Comparison of ENCODE assay signal across 2 cellular contexts in the genomic region with DNA sequence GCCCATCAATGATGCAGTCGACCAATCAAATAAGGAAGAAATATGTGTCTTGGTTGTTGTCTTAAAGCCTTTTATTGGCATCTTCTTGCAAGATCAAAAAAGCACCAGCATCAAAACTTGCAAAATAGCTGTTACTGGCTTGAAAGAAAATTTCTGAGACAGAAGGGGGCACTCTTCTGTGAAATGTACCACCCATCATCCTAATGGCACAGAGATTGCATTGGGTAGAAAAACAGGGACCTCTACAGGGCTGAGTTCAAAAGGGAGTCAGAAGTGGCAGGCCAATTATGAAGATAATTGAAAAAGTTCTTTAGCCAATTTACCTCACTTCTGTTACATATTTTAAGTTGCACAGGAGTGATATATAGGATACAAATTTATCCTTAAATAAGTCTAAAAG.
TF ChIP-seq lines count a peak whose summit lies in the region.

No MANE protein-coding gene starts in this region.

TF ChIP-seq in HepG2, 621 proteins besides CTCF, POLR2A, EP300 and RAD21:
- TF ChIP-seq, protein P1, sequence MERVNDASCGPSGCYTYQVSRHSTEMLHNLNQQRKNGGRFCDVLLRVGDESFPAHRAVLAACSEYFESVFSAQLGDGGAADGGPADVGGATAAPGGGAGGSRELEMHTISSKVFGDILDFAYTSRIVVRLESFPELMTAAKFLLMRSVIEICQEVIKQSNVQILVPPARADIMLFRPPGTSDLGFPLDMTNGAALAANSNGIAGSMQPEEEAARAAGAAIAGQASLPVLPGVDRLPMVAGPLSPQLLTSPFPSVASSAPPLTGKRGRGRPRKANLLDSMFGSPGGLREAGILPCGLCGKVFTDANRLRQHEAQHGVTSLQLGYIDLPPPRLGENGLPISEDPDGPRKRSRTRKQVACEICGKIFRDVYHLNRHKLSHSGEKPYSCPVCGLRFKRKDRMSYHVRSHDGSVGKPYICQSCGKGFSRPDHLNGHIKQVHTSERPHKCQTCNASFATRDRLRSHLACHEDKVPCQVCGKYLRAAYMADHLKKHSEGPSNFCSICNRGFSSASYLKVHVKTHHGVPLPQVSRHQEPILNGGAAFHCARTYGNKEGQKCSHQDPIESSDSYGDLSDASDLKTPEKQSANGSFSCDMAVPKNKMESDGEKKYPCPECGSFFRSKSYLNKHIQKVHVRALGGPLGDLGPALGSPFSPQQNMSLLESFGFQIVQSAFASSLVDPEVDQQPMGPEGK (CRISPR knock-in tag; IDR thresholded peaks at IDR 0.05): no peak
- TF ChIP-seq MYNN (CRISPR knock-in tag; IDR thresholded peaks at IDR 0.05; ENCODE audit: low read depth) (no peak), ZBTB46 (CRISPR knock-in tag; IDR thresholded peaks at IDR 0.05; ENCODE audit: borderline replicate concordance) (no peak), MIER2 (CRISPR knock-in tag; IDR thresholded peaks at IDR 0.05) (no peak), FLYWCH1 (CRISPR knock-in tag; IDR thresholded peaks at IDR 0.05) (no peak), FOXJ3 (CRISPR knock-in tag; IDR thresholded peaks at IDR 0.05; ENCODE audit: borderline replicate concordance) (no peak), ZNF878 (CRISPR knock-in tag; IDR thresholded peaks at IDR 0.05) (no peak), ZNF124 (CRISPR knock-in tag; IDR thresholded peaks at IDR 0.05) (no peak), ETV5 (CRISPR knock-in tag; IDR thresholded peaks at IDR 0.05; ENCODE audit: borderline replicate concordance) (no peak)
- TF ChIP-seq, protein P2, sequence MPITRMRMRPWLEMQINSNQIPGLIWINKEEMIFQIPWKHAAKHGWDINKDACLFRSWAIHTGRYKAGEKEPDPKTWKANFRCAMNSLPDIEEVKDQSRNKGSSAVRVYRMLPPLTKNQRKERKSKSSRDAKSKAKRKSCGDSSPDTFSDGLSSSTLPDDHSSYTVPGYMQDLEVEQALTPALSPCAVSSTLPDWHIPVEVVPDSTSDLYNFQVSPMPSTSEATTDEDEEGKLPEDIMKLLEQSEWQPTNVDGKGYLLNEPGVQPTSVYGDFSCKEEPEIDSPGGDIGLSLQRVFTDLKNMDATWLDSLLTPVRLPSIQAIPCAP (CRISPR knock-in tag; IDR thresholded peaks at IDR 0.05; ENCODE audit: low read depth): no peak

TF ChIP-seq in K562, 482 proteins besides CTCF, POLR2A, EP300 and RAD21 (continued from another document):
- TF ChIP-seq, protein P3, sequence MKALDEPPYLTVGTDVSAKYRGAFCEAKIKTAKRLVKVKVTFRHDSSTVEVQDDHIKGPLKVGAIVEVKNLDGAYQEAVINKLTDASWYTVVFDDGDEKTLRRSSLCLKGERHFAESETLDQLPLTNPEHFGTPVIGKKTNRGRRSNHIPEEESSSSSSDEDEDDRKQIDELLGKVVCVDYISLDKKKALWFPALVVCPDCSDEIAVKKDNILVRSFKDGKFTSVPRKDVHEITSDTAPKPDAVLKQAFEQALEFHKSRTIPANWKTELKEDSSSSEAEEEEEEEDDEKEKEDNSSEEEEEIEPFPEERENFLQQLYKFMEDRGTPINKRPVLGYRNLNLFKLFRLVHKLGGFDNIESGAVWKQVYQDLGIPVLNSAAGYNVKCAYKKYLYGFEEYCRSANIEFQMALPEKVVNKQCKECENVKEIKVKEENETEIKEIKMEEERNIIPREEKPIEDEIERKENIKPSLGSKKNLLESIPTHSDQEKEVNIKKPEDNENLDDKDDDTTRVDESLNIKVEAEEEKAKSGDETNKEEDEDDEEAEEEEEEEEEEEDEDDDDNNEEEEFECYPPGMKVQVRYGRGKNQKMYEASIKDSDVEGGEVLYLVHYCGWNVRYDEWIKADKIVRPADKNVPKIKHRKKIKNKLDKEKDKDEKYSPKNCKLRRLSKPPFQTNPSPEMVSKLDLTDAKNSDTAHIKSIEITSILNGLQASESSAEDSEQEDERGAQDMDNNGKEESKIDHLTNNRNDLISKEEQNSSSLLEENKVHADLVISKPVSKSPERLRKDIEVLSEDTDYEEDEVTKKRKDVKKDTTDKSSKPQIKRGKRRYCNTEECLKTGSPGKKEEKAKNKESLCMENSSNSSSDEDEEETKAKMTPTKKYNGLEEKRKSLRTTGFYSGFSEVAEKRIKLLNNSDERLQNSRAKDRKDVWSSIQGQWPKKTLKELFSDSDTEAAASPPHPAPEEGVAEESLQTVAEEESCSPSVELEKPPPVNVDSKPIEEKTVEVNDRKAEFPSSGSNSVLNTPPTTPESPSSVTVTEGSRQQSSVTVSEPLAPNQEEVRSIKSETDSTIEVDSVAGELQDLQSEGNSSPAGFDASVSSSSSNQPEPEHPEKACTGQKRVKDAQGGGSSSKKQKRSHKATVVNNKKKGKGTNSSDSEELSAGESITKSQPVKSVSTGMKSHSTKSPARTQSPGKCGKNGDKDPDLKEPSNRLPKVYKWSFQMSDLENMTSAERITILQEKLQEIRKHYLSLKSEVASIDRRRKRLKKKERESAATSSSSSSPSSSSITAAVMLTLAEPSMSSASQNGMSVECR (CRISPR knock-in tag; IDR thresholded peaks at IDR 0.05): no peak
- TF ChIP-seq, protein P4, sequence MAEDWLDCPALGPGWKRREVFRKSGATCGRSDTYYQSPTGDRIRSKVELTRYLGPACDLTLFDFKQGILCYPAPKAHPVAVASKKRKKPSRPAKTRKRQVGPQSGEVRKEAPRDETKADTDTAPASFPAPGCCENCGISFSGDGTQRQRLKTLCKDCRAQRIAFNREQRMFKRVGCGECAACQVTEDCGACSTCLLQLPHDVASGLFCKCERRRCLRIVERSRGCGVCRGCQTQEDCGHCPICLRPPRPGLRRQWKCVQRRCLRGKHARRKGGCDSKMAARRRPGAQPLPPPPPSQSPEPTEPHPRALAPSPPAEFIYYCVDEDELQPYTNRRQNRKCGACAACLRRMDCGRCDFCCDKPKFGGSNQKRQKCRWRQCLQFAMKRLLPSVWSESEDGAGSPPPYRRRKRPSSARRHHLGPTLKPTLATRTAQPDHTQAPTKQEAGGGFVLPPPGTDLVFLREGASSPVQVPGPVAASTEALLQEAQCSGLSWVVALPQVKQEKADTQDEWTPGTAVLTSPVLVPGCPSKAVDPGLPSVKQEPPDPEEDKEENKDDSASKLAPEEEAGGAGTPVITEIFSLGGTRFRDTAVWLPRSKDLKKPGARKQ (CRISPR knock-in tag; IDR thresholded peaks at IDR 0.05): no peak
- TF ChIP-seq MLLT1 (IDR thresholded peaks at IDR 0.05) (no peak), HCFC1 (IDR thresholded peaks at IDR 0.05; ENCODE audit: low read depth, low read length) (no peak), GMEB1 (CRISPR knock-in tag; IDR thresholded peaks at IDR 0.05) (no peak)
